Comparison of ENCODE assay signal across 26 cellular contexts in the genomic region with DNA sequence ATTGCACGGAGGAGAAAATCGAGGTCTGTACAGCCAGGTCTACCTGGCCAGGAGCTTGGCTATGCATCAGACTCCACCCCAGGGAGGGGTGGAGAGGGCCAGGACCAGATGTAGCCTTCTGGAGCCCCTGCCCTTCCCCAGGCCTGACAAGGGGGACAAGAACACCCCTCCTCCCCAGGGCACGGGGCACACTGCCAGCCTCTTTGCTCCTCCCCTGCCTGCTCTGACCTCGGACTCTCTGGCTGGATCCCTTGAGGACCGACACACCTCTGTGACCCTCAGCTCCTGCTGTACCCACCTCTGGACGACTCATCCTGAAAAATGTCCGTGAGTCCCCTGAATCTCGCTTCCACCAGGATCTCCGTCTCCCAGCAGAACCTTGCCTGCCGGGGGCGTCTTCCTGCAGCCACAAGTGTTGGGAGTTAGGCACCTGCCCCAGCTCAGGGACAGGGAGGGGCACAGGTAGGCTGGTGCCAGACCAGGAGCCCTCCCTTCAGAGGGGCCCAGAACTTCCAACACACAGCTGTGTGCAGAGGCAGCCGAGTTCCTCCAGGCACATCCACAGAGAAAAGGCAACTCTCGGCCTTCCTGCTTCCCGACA. TPM values are rescaled to one million over a fixed set of nuclear protein-coding genes. Genes with fewer than 3 reads are reported as not detected.
"Had no signal": no experiment of that assay in that cellular context is flagged by ENCODE, and none has a peak within 500 bp of the region (broad histone marks: within the 10 kb centered on the region; RNA-seq: fewer than 3 reads in every experiment).

No MANE protein-coding gene starts in this region.

- H3K27ac Mint-ChIP-seq: immature natural killer cell, memory B cell, mesothelial cell of epicardium, natural killer cell had no signal

- H3K4me1 Mint-ChIP-seq: immature natural killer cell; mesothelial cell of epicardium; natural killer cell; neural crest cell; stimulated activated naive CD8-positive, alpha-beta T cell treated with anti-CD3 and anti-CD28 coated beads, Interleukin-15, amount 100 ng/mL, for 72 hours had no signal

- ATAC-seq: gastrocnemius medialis; left colon; natural killer cell; psoas muscle; sciatic nerve; stimulated activated naive B cell treated with anti-CD40 and anti-IgM and Interleukin-4, amounts not matched to agents 10 μg/mL and 1 μg/mL and 100 μg/mL, for 72 hours; stimulated activated naive CD8-positive, alpha-beta T cell treated with anti-CD3 and anti-CD28 coated beads, Interleukin-15, amount 100 ng/mL, for 72 hours had no signal

- H3K36me3 Mint-ChIP-seq: immature natural killer cell; mesothelial cell of epicardium; natural killer cell; stimulated activated naive B cell treated with anti-CD40 and anti-IgM and Interleukin-4, amounts not matched to agents 10 μg/mL and 1 μg/mL and 100 μg/mL, for 72 hours had no signal

- H3K9me3 Mint-ChIP-seq: immature natural killer cell; memory B cell; mesothelial cell of epicardium; natural killer cell; neural crest cell; stimulated activated naive B cell treated with anti-CD40 and anti-IgM and Interleukin-4, amounts not matched to agents 10 μg/mL and 1 μg/mL and 100 μg/mL, for 72 hours; stimulated activated naive CD8-positive, alpha-beta T cell treated with anti-CD3 and anti-CD28 coated beads, Interleukin-15, amount 100 ng/mL, for 72 hours had no signal

- H3K9me3 ChIP-seq: esophagus muscularis mucosa, gastrocnemius medialis, psoas muscle, testis had no signal

- H3K27ac ChIP-seq: coronary artery, gastrocnemius medialis, parathyroid adenoma, psoas muscle, testis, tibial nerve had no signal

- H3K4me1 ChIP-seq: gastrocnemius medialis, parathyroid adenoma, psoas muscle, testis, tibial nerve had no signal

- H3K4me3 ChIP-seq: coronary artery, esophagus muscularis mucosa, gastrocnemius medialis, psoas muscle, testis, tibial nerve had no signal

- H3K27me3 ChIP-seq: esophagus muscularis mucosa, testis had no signal

- H3K4me3 Mint-ChIP-seq: immature natural killer cell; memory B cell; mesothelial cell of epicardium; natural killer cell; neural crest cell; stimulated activated naive B cell treated with anti-CD40 and anti-IgM and Interleukin-4, amounts not matched to agents 10 μg/mL and 1 μg/mL and 100 μg/mL, for 72 hours; stimulated activated naive CD8-positive, alpha-beta T cell treated with anti-CD3 and anti-CD28 coated beads, Interleukin-15, amount 100 ng/mL, for 72 hours had no signal

- DNase-seq: central memory CD4-positive, alpha-beta T cell; effector CD4-positive, alpha-beta T cell; gastrocnemius medialis; immature natural killer cell; left colon; natural killer cell; nucleus accumbens; retina; stimulated activated CD4-positive, alpha-beta T cell treated with anti-CD3 and anti-CD28 coated beads, Interleukin-2, amount 100 ng/mL, for 24 hours; stimulated activated CD4-positive, alpha-beta T cell treated with anti-CD3 and anti-CD28 coated beads, Interleukin-4, amount 100 ng/mL, for 4 hours; stimulated activated naive B cell treated with anti-CD40 and anti-IgM and Interleukin-4, amounts not matched to agents 10 μg/mL and 1 μg/mL and 100 μg/mL, for 72 hours; stimulated activated naive CD8-positive, alpha-beta T cell treated with anti-CD3 and anti-CD28 coated beads, Interleukin-15, amount 100 ng/mL, for 72 hours; testis had no signal

- H3K36me3 ChIP-seq: gastrocnemius medialis had no signal

RNA-seq across cellular contexts. Expression of a gene that starts 21.8 kb away (rescaled TPM):
- polyA plus RNA-seq: immature natural killer cell had no signal

RNA-seq across cellular contexts. Expression of a gene that starts 31.7 kb away (rescaled TPM):
- total RNA-seq: dermis microvascular lymphatic vessel endothelial cell, fibroblast of villous mesenchyme, gastrocnemius medialis, myocyte had no signal
- polyA plus RNA-seq: keratinocyte, psoas muscle had no signal
